27 cellular contexts compared by ENCODE assay signal in the genomic region with DNA sequence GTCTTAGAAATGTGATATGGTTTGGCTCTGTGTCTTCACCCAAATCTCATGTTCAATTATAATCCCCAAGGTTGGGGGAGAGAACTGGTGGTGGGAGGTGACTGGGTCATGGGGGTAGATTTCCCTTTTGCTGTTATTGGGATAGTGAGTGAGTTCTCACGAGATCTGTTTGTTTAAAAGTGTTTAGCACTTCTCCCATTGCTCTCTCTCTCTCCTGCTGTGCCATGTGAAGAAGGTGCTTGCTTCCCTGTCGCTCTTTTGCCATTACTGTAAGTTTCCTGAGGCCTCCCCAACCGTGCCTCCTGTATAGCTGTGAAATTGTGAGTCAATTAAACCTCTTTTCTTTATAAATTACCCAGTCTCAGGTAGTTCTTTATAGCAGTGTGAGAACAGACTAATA.
"Had no signal": no experiment of that assay in that cellular context is flagged by ENCODE, and none has a peak within 500 bp of the region (broad histone marks: within the 10 kb centered on the region; RNA-seq: fewer than 3 reads in every experiment).

No MANE protein-coding gene starts in this region.

- H3K27ac ChIP-seq: neural progenitor cell, ovary, parathyroid adenoma, psoas muscle, right lobe of liver, sigmoid colon, stomach, thoracic aorta, thyroid gland, tibial nerve, upper lobe of left lung, vagina had no signal

- H3K36me3 Mint-ChIP-seq: neural progenitor cell; stimulated activated effector memory CD8-positive, alpha-beta T cell treated with anti-CD3 and anti-CD28 coated beads, Interleukin-12 subunit alpha, Interleukin-12 subunit beta, amount 100 ng/mL, for 72 hours; stimulated activated naive B cell treated with anti-CD40 and anti-IgM and Interleukin-4, amounts not matched to agents 10 μg/mL and 1 μg/mL and 100 μg/mL, for 72 hours had no signal

- H2AFZ ChIP-seq: neural progenitor cell, parathyroid adenoma had no signal

- H3K4me1 Mint-ChIP-seq: nephron; neural progenitor cell; stimulated activated effector memory CD8-positive, alpha-beta T cell treated with anti-CD3 and anti-CD28 coated beads, Interleukin-12 subunit alpha, Interleukin-12 subunit beta, amount 100 ng/mL, for 72 hours; stimulated activated naive B cell treated with anti-CD40 and anti-IgM and Interleukin-4, amounts not matched to agents 10 μg/mL and 1 μg/mL and 100 μg/mL, for 72 hours had no signal

- H3K27ac Mint-ChIP-seq: nephron; neural progenitor cell; progenitor cell of endocrine pancreas; stimulated activated effector memory CD8-positive, alpha-beta T cell treated with anti-CD3 and anti-CD28 coated beads, Interleukin-12 subunit alpha, Interleukin-12 subunit beta, amount 100 ng/mL, for 72 hours; stimulated activated naive B cell treated with anti-CD40 and anti-IgM and Interleukin-4, amounts not matched to agents 10 μg/mL and 1 μg/mL and 100 μg/mL, for 72 hours; stimulated activated naive CD8-positive, alpha-beta T cell treated with anti-CD3 and anti-CD28 coated beads, Interleukin-15, Interleukin-2, amounts not matched to agents 100 ng/mL and 50 ng/mL, for 24 hours had no signal

- H3K36me3 ChIP-seq: neural progenitor cell, ovary, right lobe of liver, sigmoid colon, stomach, thoracic aorta, thyroid gland, upper lobe of left lung, vagina had no signal

- ATAC-seq: psoas muscle; right cardiac atrium; right lobe of liver; stimulated activated effector memory CD8-positive, alpha-beta T cell treated with anti-CD3 and anti-CD28 coated beads, Interleukin-12 subunit alpha, Interleukin-12 subunit beta, amount 100 ng/mL, for 72 hours; stimulated activated naive B cell treated with anti-CD40 and anti-IgM and Interleukin-4, amounts not matched to agents 10 μg/mL and 1 μg/mL and 100 μg/mL, for 72 hours had no signal

- H3K4me3 Mint-ChIP-seq: nephron; neural progenitor cell; stimulated activated effector memory CD8-positive, alpha-beta T cell treated with anti-CD3 and anti-CD28 coated beads, Interleukin-12 subunit alpha, Interleukin-12 subunit beta, amount 100 ng/mL, for 72 hours; stimulated activated naive B cell treated with anti-CD40 and anti-IgM and Interleukin-4, amounts not matched to agents 10 μg/mL and 1 μg/mL and 100 μg/mL, for 72 hours; stimulated activated naive CD8-positive, alpha-beta T cell treated with anti-CD3 and anti-CD28 coated beads, Interleukin-15, Interleukin-2, amounts not matched to agents 100 ng/mL and 50 ng/mL, for 24 hours had no signal

- H3K9ac ChIP-seq: neural progenitor cell, parathyroid adenoma had no signal

- H3K4me3 ChIP-seq: neural progenitor cell, ovary, psoas muscle, right lobe of liver, sigmoid colon, stomach, thoracic aorta, thyroid gland, tibial nerve, upper lobe of left lung, vagina had no signal

- H3K27me3 ChIP-seq: neural progenitor cell, ovary, right lobe of liver, sigmoid colon, stomach, thyroid gland, tibial nerve, upper lobe of left lung, vagina had no signal

- H3K79me2 ChIP-seq: parathyroid adenoma had no signal

- H3K9me3 ChIP-seq: ovary, psoas muscle, sigmoid colon, thyroid gland, vagina had no signal

- DNase-seq: occipital lobe; ovary; posterior cingulate gyrus; psoas muscle; right cardiac atrium; right lobe of liver; sigmoid colon; small intestine; stimulated activated CD4-positive, alpha-beta T cell treated with anti-CD3 and anti-CD28 coated beads, Interleukin-15, amount 100 ng/mL, for 24 hours; stimulated activated CD4-positive, alpha-beta T cell treated with anti-CD3 and anti-CD28 coated beads, Interleukin-2, amount 100 ng/mL, for 24 hours; stimulated activated CD4-positive, alpha-beta T cell treated with anti-CD3 and anti-CD28 coated beads, Interleukin-2, amount 100 ng/mL, for 48 hours; stimulated activated CD4-positive, alpha-beta T cell treated with anti-CD3 and anti-CD28 coated beads, Interleukin-4, amount 100 ng/mL, for 24 hours; stimulated activated naive B cell treated with anti-CD40 and anti-IgM and Interleukin-4, amounts not matched to agents 10 μg/mL and 1 μg/mL and 100 μg/mL, for 72 hours; stimulated activated naive CD4-positive, alpha-beta T cell treated with Interleukin-2 at 50 U/mL for 16 hours; stomach; thyroid gland; upper lobe of left lung had no signal

- H3K27me3 Mint-ChIP-seq: progenitor cell of endocrine pancreas; stimulated activated naive B cell treated with anti-CD40 and anti-IgM and Interleukin-4, amounts not matched to agents 10 μg/mL and 1 μg/mL and 100 μg/mL, for 72 hours; stimulated activated naive CD8-positive, alpha-beta T cell treated with anti-CD3 and anti-CD28 coated beads, Interleukin-15, Interleukin-2, amounts not matched to agents 100 ng/mL and 50 ng/mL, for 24 hours had no signal

- FAIRE-seq: small intestine, urothelium cell line had no signal

- H3K4me2 ChIP-seq: neural progenitor cell had no signal

- H3K4me1 ChIP-seq: parathyroid adenoma, psoas muscle, right lobe of liver, sigmoid colon, stomach, thyroid gland, tibial nerve, upper lobe of left lung, vagina had no signal
